Comparison of ENCODE assay signal across 32 cellular contexts in the genomic region with DNA sequence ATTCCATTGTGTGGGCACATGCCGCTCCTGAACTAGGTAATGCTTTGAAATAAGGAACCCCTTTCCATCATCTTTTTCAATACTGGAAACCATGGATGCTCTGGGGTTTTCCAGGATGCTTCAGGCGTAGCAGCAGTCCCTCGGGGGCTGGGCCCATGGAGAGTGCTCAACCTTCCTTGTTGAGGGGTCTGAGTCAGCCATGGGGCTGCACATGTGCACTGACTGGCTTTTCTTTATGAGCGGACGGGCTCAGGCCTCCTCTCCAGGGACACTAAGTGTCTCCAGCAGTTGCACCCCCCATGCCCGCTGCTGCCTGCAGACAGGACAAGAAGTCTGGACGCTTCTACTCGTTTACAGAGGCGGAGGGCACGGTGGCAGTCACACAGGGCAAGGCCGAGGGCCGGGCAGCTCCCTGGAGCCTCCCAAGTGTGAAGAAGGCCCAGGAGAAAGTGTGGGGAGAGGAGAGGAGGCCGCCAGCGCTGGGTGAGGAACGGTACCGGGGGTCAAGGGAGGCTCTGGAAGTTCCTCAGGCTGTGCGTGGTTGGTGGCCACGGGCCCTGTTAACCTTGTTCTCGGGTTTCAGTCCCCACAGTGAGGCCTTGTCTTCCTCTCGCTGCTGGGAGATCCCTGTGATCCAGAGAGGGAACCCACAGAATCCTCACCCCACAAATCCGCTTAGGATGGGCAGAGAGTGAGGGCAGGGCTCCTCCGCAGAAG.
"Had no signal": no experiment of that assay in that cellular context is flagged by ENCODE, and none has a peak within 500 bp of the region (broad histone marks: within the 10 kb centered on the region; RNA-seq: fewer than 3 reads in every experiment).

No MANE protein-coding gene starts in this region.

- H3K27me3 ChIP-seq: adrenal gland had no signal

- DNase-seq: activated CD4-positive, alpha-beta T cell treated with anti-CD3 and anti-CD28 coated beads for 1 hour; activated CD4-positive, alpha-beta T cell treated with anti-CD3 and anti-CD28 coated beads, Interleukin-2, amount 10 ng/mL, durations not matched to agents 24 days and 14 days; activated CD4-positive, alpha-beta T cell treated with anti-CD3 and anti-CD28 coated beads, Interleukin-2, amount 50 U/mL, for 4 hours; activated CD4-positive, CD25-positive, alpha-beta regulatory T cell; activated CD8-positive, alpha-beta T cell treated with anti-CD3 and anti-CD28 coated beads for 36 hours; activated gamma-delta T cell; activated naive CD4-positive, alpha-beta T cell treated with anti-CD3 and anti-CD28 coated beads for 36 hours; activated T-cell treated with anti-CD3 and anti-CD28 coated beads, Interleukin-2, amount 50 U/mL, for 1 hour; adrenal gland; caudate nucleus; cerebellar nuclear complex; MM.1S; MV-4-11; NCI-H1092; NCI-H1436 treated with DMSO at 0.1 percent for 48 hours; NCI-H1694 treated with DMSO at 0.1 percent for 48 hours; NCI-H2029; NCI-H510A; NCI-H526; NCI-H748 treated with DMSO at 0.1 percent for 48 hours; NK-92 treated with Interleukin-12 subunit alpha and Interleukin-12 subunit beta, amount 100 ng/mL, for 24 hours; PC-9; Right ventricle myocardium superior; SW 1271; T-helper 1 cell; T-helper 2 cell; T-helper 9 cell had no signal

- H3K4me3 ChIP-seq: adrenal gland, PC-9 had no signal

- H3K27me3 Mint-ChIP-seq: activated CD4-positive, alpha-beta T cell treated with anti-CD3 and anti-CD28 coated beads, Interleukin-2, amount 10 ng/mL, durations not matched to agents 24 days and 14 days had no signal

- H3K4me3 Mint-ChIP-seq: activated CD4-positive, alpha-beta T cell treated with anti-CD3 and anti-CD28 coated beads, Interleukin-2, amount 10 ng/mL, durations not matched to agents 24 days and 14 days; activated CD8-positive, alpha-beta T cell treated with anti-CD3 and anti-CD28 coated beads for 36 hours; activated naive CD4-positive, alpha-beta T cell treated with anti-CD3 and anti-CD28 coated beads for 36 hours; brain had no signal

- H3K36me3 Mint-ChIP-seq: activated naive CD4-positive, alpha-beta T cell treated with anti-CD3 and anti-CD28 coated beads, Interleukin-2, amount 50 U/mL, for 72 hours; brain had no signal

- H3K9me3 Mint-ChIP-seq: activated CD4-positive, alpha-beta T cell treated with anti-CD3 and anti-CD28 coated beads, Interleukin-2, amount 10 ng/mL, durations not matched to agents 24 days and 14 days; activated CD8-positive, alpha-beta T cell treated with anti-CD3 and anti-CD28 coated beads for 36 hours; activated naive CD4-positive, alpha-beta T cell treated with anti-CD3 and anti-CD28 coated beads for 36 hours; activated naive CD4-positive, alpha-beta T cell treated with anti-CD3 and anti-CD28 coated beads, Interleukin-2, amount 50 U/mL, for 72 hours; activated T-helper 2 cell treated with anti-CD3 and anti-CD28 coated beads, Interferon-gamma antibody, Interleukin-2, Interleukin-4, amounts not matched to agents 10 μg/mL and 5 μg/mL and 100 μg/mL, durations not matched to agents 14 hours and 24 hours and 36 hours had no signal

- H3K4me1 ChIP-seq: adrenal gland had no signal

- H3K4me2 ChIP-seq: PC-9 had no signal

- H3K27ac Mint-ChIP-seq: activated CD4-positive, alpha-beta T cell treated with anti-CD3 and anti-CD28 coated beads, Interleukin-2, amount 10 ng/mL, durations not matched to agents 24 days and 14 days; activated CD8-positive, alpha-beta T cell treated with anti-CD3 and anti-CD28 coated beads for 36 hours; activated naive CD4-positive, alpha-beta T cell treated with anti-CD3 and anti-CD28 coated beads for 36 hours; activated naive CD4-positive, alpha-beta T cell treated with anti-CD3 and anti-CD28 coated beads, Interleukin-2, amount 50 U/mL, for 72 hours; activated T-helper 2 cell treated with anti-CD3 and anti-CD28 coated beads, Interferon-gamma antibody, Interleukin-2, Interleukin-4, amounts not matched to agents 10 μg/mL and 5 μg/mL and 100 μg/mL, durations not matched to agents 14 hours and 24 hours and 36 hours; brain had no signal

- ATAC-seq: activated CD8-positive, alpha-beta T cell treated with anti-CD3 and anti-CD28 coated beads for 36 hours; activated naive CD4-positive, alpha-beta T cell treated with anti-CD3 and anti-CD28 coated beads, Interleukin-2, amount 50 U/mL, for 72 hours had no signal

- H3K27ac ChIP-seq: adrenal gland, PC-9, RWPE1, VCaP had no signal

- H3K36me3 ChIP-seq: adrenal gland had no signal

- H3K9me3 ChIP-seq: adrenal gland had no signal

- H2AFZ ChIP-seq: PC-9 had no signal
